ENCODE assay signal across 32 cellular contexts in the genomic region with DNA sequence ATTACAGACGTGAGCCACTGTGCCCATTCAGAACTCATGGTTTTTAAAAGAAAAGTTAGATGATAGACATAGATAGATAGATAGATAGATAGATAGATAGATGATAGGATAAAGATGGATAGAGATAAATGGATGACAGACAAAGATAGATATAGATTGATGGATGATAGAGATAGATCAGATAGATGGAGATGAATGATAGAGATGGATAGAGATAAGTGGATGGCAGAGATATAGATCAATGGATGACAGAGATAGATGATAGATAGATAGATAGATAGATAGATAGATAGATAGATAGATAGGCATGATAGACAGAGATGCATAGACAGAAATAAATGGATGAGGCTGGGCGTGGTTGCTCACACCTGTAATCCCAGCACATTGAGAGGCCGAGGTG.
"Had no signal": no experiment of that assay in that cellular context is flagged by ENCODE, and none has a peak within 500 bp of the region (broad histone marks: within the 10 kb centered on the region; RNA-seq: fewer than 3 reads in every experiment).

No MANE protein-coding gene starts in this region.

- H3K9me3 ChIP-seq: SJCRH30 had no signal

- FAIRE-seq: RCC 7860 had no signal

- H2AFZ ChIP-seq: PC-9 had no signal

- H3K4me1 ChIP-seq: SJCRH30 had no signal

- H3K4me2 ChIP-seq: KMS-11, PC-9 had no signal

- H3K36me3 ChIP-seq: SJCRH30 had no signal

- H3K27me3 ChIP-seq: SJCRH30 had no signal

- H3K27ac ChIP-seq: KMS-11, PC-9, RWPE1, SJCRH30, SK-N-MC had no signal

- ATAC-seq: Panc1, Right ventricle myocardium inferior, SK-N-SH treated with all-trans-retinoic acid at 6 μM for 48 hours had no signal

- H3K9ac ChIP-seq: KMS-11 had no signal

- DNase-seq: Karpas-422, MM.1S, MV-4-11, NCI-H1092, NCI-H1105, NCI-H1417 treated with DMSO at 0.1 percent for 48 hours, NCI-H1436 treated with DMSO at 0.1 percent for 48 hours, NCI-H1694 treated with DMSO at 0.1 percent for 48 hours, NCI-H187 treated with DMSO at 0.1 percent for 48 hours, NCI-H2029 treated with DMSO at 0.1 percent for 48 hours, NCI-H2081 treated with DMSO at 0.1 percent for 48 hours, NCI-H2107, NCI-H2171, NCI-H226, NCI-H446 treated with DMSO at 0.1 percent for 48 hours, NCI-H510A, NCI-H524, NCI-H526, NCI-H748 treated with DMSO at 0.1 percent for 48 hours, NCI-H82, PC-9, SHP77, SIG-M5, SJCRH30, SW 1271 had no signal

- H3K4me3 ChIP-seq: PC-9, SJCRH30, SK-N-MC had no signal
